3 cellular contexts compared by ENCODE assay signal in genomic region chr11:4127357-4127756, GRCh38.
"Had no signal": no experiment of that assay in that cellular context is flagged by ENCODE, and none has a peak within 500 bp of the region (broad histone marks: within the 10 kb centered on the region; RNA-seq: fewer than 3 reads in every experiment).

No MANE protein-coding gene starts in this region.

- DNase-seq: GDM1, GF-D8 had no signal

- ATAC-seq: GM12878 had no signal

- H3K4me3 ChIP-seq: GM12878 had no signal
